ENCODE assay signal across 8 cellular contexts in genomic region chr20:31661625-31662371, GRCh38. TPM values are rescaled to one million over a fixed set of nuclear protein-coding genes. Genes with fewer than 3 reads are reported as not detected.
DNase-seq lines count a peak whose midpoint lies in the region; ATAC-seq lines count a peak whose summit lies in the region.

No MANE protein-coding gene starts in this region.

- H3K18ac ChIP-seq in mesenchymal stem cell (ENCODE audit: low read depth in 1 of 2, low read length in 2 of 2) = peak overlapping the region; percentile 6 to 82

- H3K9ac ChIP-seq in mesenchymal stem cell (ENCODE audit: low read length) = peak overlapping the region; percentile 84

- H3K79me1 ChIP-seq in mesenchymal stem cell (replicated peaks; ENCODE audit: low read length, poor library complexity, severe bottlenecking) = peaks cover 15% of the 10 kb centered on the region

- H2BK12ac ChIP-seq in mesenchymal stem cell (ENCODE audit: low read length in 2 of 2) = peak overlapping the region; percentile 62 to 75

- H3K27me3 ChIP-seq in ACC112 (ENCODE audit: insufficient read depth, low read length) (no peaks in the 10 kb centered on the region), mesenchymal stem cell (ENCODE audit: control insufficient read depth in 1 of 2, insufficient read depth in 1 of 2, low read length in 2 of 2) (no peaks in the 10 kb centered on the region)

- ATAC-seq in GM18907 (IDR thresholded peaks at IDR 0.05; ENCODE audit: unreplicated experiment) = peak; percentile 75
- ATAC-seq in HG03378 (IDR thresholded peaks at IDR 0.05; ENCODE audit: unreplicated experiment) = peak; percentile 46
- peak; percentile 87 for ATAC-seq in effector memory CD8-positive, alpha-beta T cell (replicated peaks)

- peak overlapping the region; percentile 70 for H4K91ac ChIP-seq in mesenchymal stem cell (ENCODE audit: low read length)

- peak overlapping the region; percentile 91 for H2BK15ac ChIP-seq in mesenchymal stem cell (ENCODE audit: low read depth, poor library complexity, severe bottlenecking)

- H3K4me2 ChIP-seq in mesenchymal stem cell (ENCODE audit: low read length, poor library complexity, severe bottlenecking) = peak overlapping the region; percentile 16

- peak overlapping the region; percentile 32 for H2AK5ac ChIP-seq in mesenchymal stem cell (ENCODE audit: low read length, severe bottlenecking)

- no peaks in the 10 kb centered on the region for H3K27me3 Mint-ChIP-seq in effector memory CD8-positive, alpha-beta T cell

- peak overlapping the region; percentile 25 for H4K8ac ChIP-seq in mesenchymal stem cell (ENCODE audit: low read length)

- H3K9me3 Mint-ChIP-seq in effector memory CD8-positive, alpha-beta T cell = no peaks in the 10 kb centered on the region

- no peak overlapping the region for H3K23ac ChIP-seq in mesenchymal stem cell (ENCODE audit: low read length in 2 of 2)

- no peak overlapping the region for H2AFZ ChIP-seq in ACC112 (ENCODE audit: low read length, unreplicated experiment)
- no peak overlapping the region for H2AFZ ChIP-seq in mesenchymal stem cell (ENCODE audit: low read depth, low read length)

- H3K4me3 ChIP-seq in ACC112 (ENCODE audit: low read depth, low read length) (peak overlapping the region; percentile 14), mesenchymal stem cell (ENCODE audit: insufficient read depth in 1 of 2, low read depth in 1 of 2, low read length in 2 of 2) (peak overlapping the region in 1 of 2 experiments; percentile 72)

- no peaks in the 10 kb centered on the region for H3K9me3 ChIP-seq in mesenchymal stem cell (ENCODE audit: control insufficient read depth, low read length)

- H2BK5ac ChIP-seq in mesenchymal stem cell (ENCODE audit: low read depth, low read length, poor library complexity, severe bottlenecking) = no peak overlapping the region

- DNase-seq in NCI-H82 (lab: John Stamatoyannopoulos, UW) (peak; percentile 84), mesenchymal stem cell (peak; percentile 84)
- DNase-seq in activated CD8-positive, alpha-beta memory T cell treated with anti-CD3 and anti-CD28 coated beads for 24 hours = peak; percentile 91
- peak; percentile 71 to 81 (median 74) for DNase-seq in effector memory CD8-positive, alpha-beta T cell
- peak; percentile 38 for DNase-seq in stimulated activated CD8-positive, alpha-beta memory T cell treated with anti-CD3 and anti-CD28 coated beads, Interleukin-12 subunit alpha, Interleukin-12 subunit beta, amount 100 ng/mL, for 24 hours (ENCODE audit: extremely low read depth)

- peaks cover 12% of the 10 kb centered on the region for H3K79me2 ChIP-seq in ACC112 (ENCODE audit: control insufficient read depth, insufficient read depth, low read length, unreplicated experiment)

- H3K4me1 ChIP-seq in ACC112 (ENCODE audit: control insufficient read depth, insufficient read depth, low read length, unreplicated experiment) = peaks cover 42% of the 10 kb centered on the region
- H3K4me1 ChIP-seq in mesenchymal stem cell (ENCODE audit: control insufficient read depth, insufficient read depth, low read depth, low read length) = peaks cover 39% of the 10 kb centered on the region

- peak overlapping the region; percentile 81 to 83 for H3K4me3 Mint-ChIP-seq in effector memory CD8-positive, alpha-beta T cell

- peak overlapping the region; percentile 87 to 88 for H3K27ac Mint-ChIP-seq in effector memory CD8-positive, alpha-beta T cell

- H3K36me3 Mint-ChIP-seq in effector memory CD8-positive, alpha-beta T cell (ENCODE audit: insufficient read depth) = peaks cover 32% of the 10 kb centered on the region

- H3K14ac ChIP-seq in mesenchymal stem cell (ENCODE audit: low read length in 2 of 2) = peak overlapping the region in 1 of 2 experiments; percentile 41

- 8% methylated on average over 31 of the region's 31 CpGs for WGBS in mesenchymal stem cell

- H2BK120ac ChIP-seq in mesenchymal stem cell (ENCODE audit: low read depth, low read length) = peak overlapping the region; percentile 94

- peaks cover 11% of the 10 kb centered on the region for H3K36me3 ChIP-seq in ACC112 (ENCODE audit: insufficient read depth, low read length)
- H3K36me3 ChIP-seq in mesenchymal stem cell (ENCODE audit: control insufficient read depth in 1 of 2, insufficient read depth in 2 of 2, low read depth in 1 of 2, low read length in 2 of 2) = peaks cover 34 to 43% of the 10 kb centered on the region in 2 experiments

- H3K27ac ChIP-seq in ACC112 (ENCODE audit: low read depth, low read length) = peak overlapping the region; percentile 56
- H3K27ac ChIP-seq in mesenchymal stem cell (ENCODE audit: low read length, poor library complexity, severe bottlenecking) = peak overlapping the region; percentile 19

- H3K4me1 Mint-ChIP-seq in effector memory CD8-positive, alpha-beta T cell (ENCODE audit: low read depth in 2 of 2) = peaks cover 37 to 47% of the 10 kb centered on the region in 2 donors

- H3K4ac ChIP-seq in mesenchymal stem cell (ENCODE audit: low read depth in 1 of 2, low read length in 2 of 2) = peak overlapping the region; percentile 43 to 80

RNA-seq across cellular contexts. Expression of gene COX4I2, which starts 24.1 kb away (rescaled TPM):
- polyA plus RNA-seq in mesenchymal stem cell (2013, experiment 1 of 2) = not detected
- not detected for polyA plus RNA-seq in mesenchymal stem cell (2013, experiment 2 of 2)

RNA-seq across cellular contexts. Expression of gene ID1, which starts 56.7 kb away (rescaled TPM):
- polyA plus RNA-seq in mesenchymal stem cell (2013, experiment 1 of 2) = 260 TPM
- 254 TPM for polyA plus RNA-seq in mesenchymal stem cell (2013, experiment 2 of 2)

Comparison
In these comparisons a context has a peak if more than half of its experiments do, and no peak if none do; other contexts are left out.
1. DNase-seq: peak in every context shown above with its lines; median percentile 91 in activated CD8-positive, alpha-beta memory T cell treated with anti-CD3 and anti-CD28 coated beads for 24 hours; 84 in NCI-H82; 84 in mesenchymal stem cell; 74 in effector memory CD8-positive, alpha-beta T cell; 38 in stimulated activated CD8-positive, alpha-beta memory T cell treated with anti-CD3 and anti-CD28 coated beads, Interleukin-12 subunit alpha, Interleukin-12 subunit beta, amount 100 ng/mL, for 24 hours.